ENCODE assay signal across 32 cellular contexts in genomic region chr14:72466325-72466724, GRCh38.
"Had no signal": no experiment of that assay in that cellular context is flagged by ENCODE, and none has a peak within 500 bp of the region (broad histone marks: within the 10 kb centered on the region; RNA-seq: fewer than 3 reads in every experiment).

No MANE protein-coding gene starts in this region.

- H3K27ac ChIP-seq: adrenal gland, body of pancreas, esophagus muscularis mucosa, foreskin keratinocyte, gastrocnemius medialis, heart left ventricle, WERI-Rb-1 had no signal

- H3K27me3 ChIP-seq: adrenal gland, body of pancreas, esophagus muscularis mucosa, foreskin keratinocyte, gastrocnemius medialis, heart left ventricle had no signal

- H3K36me3 ChIP-seq: adrenal gland, esophagus muscularis mucosa, gastrocnemius medialis, WERI-Rb-1 had no signal

- ATAC-seq: activated CD4-positive, alpha-beta T cell treated with anti-CD3 and anti-CD28 coated beads for 36 hours; activated CD8-positive, alpha-beta memory T cell treated with anti-CD3 and anti-CD28 coated beads, Interleukin-2, amount 10 ng/mL, durations not matched to agents 7 days and 5 days; activated CD8-positive, alpha-beta T cell treated with anti-CD3 and anti-CD28 coated beads, Interleukin-2, amount 10 ng/mL, durations not matched to agents 7 days and 5 days; activated naive CD8-positive, alpha-beta T cell treated with anti-CD3 and anti-CD28 coated beads, Interleukin-2, amount 50 U/mL, for 24 hours; body of pancreas; effector memory CD8-positive, alpha-beta T cell; foreskin keratinocyte; gastrocnemius medialis; heart left ventricle had no signal

- H3K4me3 ChIP-seq: adrenal gland, body of pancreas, esophagus muscularis mucosa, gastrocnemius medialis, heart left ventricle had no signal

- FAIRE-seq: colon had no signal

- H3K9me3 ChIP-seq: adrenal gland, gastrocnemius medialis had no signal

- DNase-seq: activated CD4-positive, alpha-beta memory T cell treated with anti-CD3 and anti-CD28 coated beads for 36 hours; activated CD4-positive, alpha-beta T cell treated with anti-CD3 and anti-CD28 coated beads for 36 hours; activated CD4-positive, alpha-beta T cell treated with anti-CD3 and anti-CD28 coated beads, Interleukin-2, amount 10 ng/mL, durations not matched to agents 24 days and 14 days; activated CD4-positive, CD25-positive, alpha-beta regulatory T cell; activated CD4-positive, CD25-positive, alpha-beta regulatory T cell treated with anti-CD3 and anti-CD28 coated beads, Interleukin-2, amount 50 U/mL, for 72 hours; activated CD8-positive, alpha-beta memory T cell treated with anti-CD3 and anti-CD28 coated beads, Interleukin-2, amount 10 ng/mL, durations not matched to agents 7 days and 5 days; activated CD8-positive, alpha-beta memory T cell treated with anti-CD3 and anti-CD28 coated beads, Interleukin-2, amount 50 U/mL, for 4 hours; activated CD8-positive, alpha-beta T cell treated with anti-CD3 and anti-CD28 coated beads, Interleukin-2, amount 10 ng/mL, durations not matched to agents 7 days and 5 days; activated effector memory CD4-positive, alpha-beta T cell treated with anti-CD3 and anti-CD28 coated beads, Interleukin-2, amount 50 U/mL, for 16 hours; activated naive CD4-positive, alpha-beta T cell treated with anti-CD3 and anti-CD28 coated beads for 36 hours; activated naive CD8-positive, alpha-beta T cell treated with anti-CD3 and anti-CD28 coated beads for 36 hours; activated naive CD8-positive, alpha-beta T cell treated with anti-CD3 and anti-CD28 coated beads, Interleukin-2, amount 50 U/mL, for 24 hours; activated T-cell treated with anti-CD3 and anti-CD28 coated beads, Interleukin-2, amount 50 U/mL, for 1 hour; activated T-cell treated with anti-CD3 and anti-CD28 coated beads, Interleukin-2, amount 50 U/mL, for 48 hours; adrenal gland; amygdala; aorta; body of pancreas; caudate nucleus; cortex of kidney; dermis blood vessel endothelial cell; effector CD4-positive, alpha-beta T cell; effector memory CD8-positive, alpha-beta T cell; erythroblast; foreskin keratinocyte; gastrocnemius medialis; glutamatergic neuron; heart left ventricle; T1000; WERI-Rb-1 had no signal

- H3K4me1 ChIP-seq: adrenal gland, body of pancreas, esophagus muscularis mucosa, foreskin keratinocyte, gastrocnemius medialis, heart left ventricle had no signal
